In the genomic region with DNA sequence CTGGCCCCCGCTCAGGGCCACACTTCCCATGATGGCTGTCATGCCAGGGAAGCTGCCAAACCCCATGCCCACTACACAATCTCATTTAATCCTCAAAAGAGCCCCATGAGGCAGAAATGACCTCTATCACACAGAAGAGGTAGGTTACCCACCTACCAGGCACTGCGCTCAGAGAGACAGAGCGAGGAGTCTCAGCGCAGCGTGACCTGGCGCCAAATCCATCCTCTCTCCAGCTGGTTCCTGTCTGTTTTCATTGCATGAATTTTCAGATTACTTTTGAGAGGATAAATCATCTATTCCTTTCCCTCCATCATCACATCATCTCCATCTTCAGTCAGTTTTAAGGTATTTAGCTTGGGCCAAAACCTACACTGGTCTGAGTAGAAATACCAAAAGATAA, we compare ENCODE assay signal across 20 cellular contexts.
DNase-seq lines count a peak whose midpoint lies in the region; ATAC-seq, FAIRE-seq and TF ChIP-seq lines count a peak whose summit lies in the region.
"Had no signal": no experiment of that assay in that cellular context is flagged by ENCODE, and none has a peak within 500 bp of the region (broad histone marks: within the 10 kb centered on the region; RNA-seq: fewer than 3 reads in every experiment).

No MANE protein-coding gene starts in this region.

- H3K27ac ChIP-seq in RWPE1, result peak overlapping the region; percentile 98
- H3K27ac ChIP-seq: gastroesophageal sphincter, left ventricle myocardium inferior had no signal

- no peak overlapping the region for H3K4me3 Mint-ChIP-seq in activated CD8-positive, alpha-beta T cell treated with anti-CD3 and anti-CD28 coated beads for 36 hours
- H3K4me3 Mint-ChIP-seq in activated CD8-positive, alpha-beta T cell treated with anti-CD3 and anti-CD28 coated beads, Interleukin-2, amount 10 ng/mL, durations not matched to agents 7 days and 5 days, result no peak overlapping the region
- no peak overlapping the region for H3K4me3 Mint-ChIP-seq in dendritic cell treated with granulocyte-macrophage colony-stimulating factor and Interleukin-4, amounts not matched to agents 40 ng/mL and 50 ng/mL, for 4 days
- peak overlapping the region; percentile 82 for H3K4me3 Mint-ChIP-seq in osteocyte (ENCODE audit: unreplicated experiment)

- H3K4me1 Mint-ChIP-seq in activated CD8-positive, alpha-beta T cell treated with anti-CD3 and anti-CD28 coated beads for 36 hours (ENCODE audit: low read depth), result peaks cover 3% of the 10 kb centered on the region
- H3K4me1 Mint-ChIP-seq in activated CD8-positive, alpha-beta T cell treated with anti-CD3 and anti-CD28 coated beads, Interleukin-2, amount 10 ng/mL, durations not matched to agents 7 days and 5 days (ENCODE audit: low read depth), result no peaks in the 10 kb centered on the region
- peaks cover 22% of the 10 kb centered on the region for H3K4me1 Mint-ChIP-seq in dendritic cell treated with granulocyte-macrophage colony-stimulating factor and Interleukin-4, amounts not matched to agents 40 ng/mL and 50 ng/mL, for 4 days (ENCODE audit: low read depth)
- peaks cover 82% of the 10 kb centered on the region for H3K4me1 Mint-ChIP-seq in osteocyte (ENCODE audit: unreplicated experiment)

- intact Hi-C loops in activated CD8-positive, alpha-beta T cell treated with anti-CD3 and anti-CD28 coated beads for 36 hours (cut with micrococcal nuclease), result no loop called here
- intact Hi-C loops in dendritic cell treated with granulocyte-macrophage colony-stimulating factor and Interleukin-4, amounts not matched to agents 40 ng/mL and 50 ng/mL, for 4 days (cut with micrococcal nuclease), result no loop called here

- no peaks in the 10 kb centered on the region for H3K27me3 Mint-ChIP-seq in activated CD8-positive, alpha-beta T cell treated with anti-CD3 and anti-CD28 coated beads for 36 hours
- no peaks in the 10 kb centered on the region for H3K27me3 Mint-ChIP-seq in activated CD8-positive, alpha-beta T cell treated with anti-CD3 and anti-CD28 coated beads, Interleukin-2, amount 10 ng/mL, durations not matched to agents 7 days and 5 days (ENCODE audit: low read depth)
- no peaks in the 10 kb centered on the region for H3K27me3 Mint-ChIP-seq in dendritic cell treated with granulocyte-macrophage colony-stimulating factor and Interleukin-4, amounts not matched to agents 40 ng/mL and 50 ng/mL, for 4 days
- no peaks in the 10 kb centered on the region for H3K27me3 Mint-ChIP-seq in osteocyte (ENCODE audit: unreplicated experiment)
- H3K27me3 Mint-ChIP-seq: IgD-negative memory B cell had no signal

- CTCF ChIA-PET in activated CD8-positive, alpha-beta T cell treated with anti-CD3 and anti-CD28 coated beads for 36 hours (lab: Charles Lee), result interaction anchor here (1.6 kb wide), 1 partner anchor 12 kb away, joined by 3 read pairs; no protein-coding TSS in a partner anchor
- CTCF ChIA-PET in activated CD8-positive, alpha-beta T cell treated with anti-CD3 and anti-CD28 coated beads, Interleukin-2, amount 10 ng/mL, durations not matched to agents 7 days and 5 days (lab: Charles Lee), result no interaction called here
- CTCF ChIA-PET in RWPE1 (lab: Yijun Ruan, JAX), result interaction anchor here (1.1 kb wide), 1 partner anchor 30 kb away, joined by 3 read pairs; no protein-coding TSS in a partner anchor

- H3K27ac Mint-ChIP-seq in activated CD8-positive, alpha-beta T cell treated with anti-CD3 and anti-CD28 coated beads for 36 hours, result peak overlapping the region; percentile 38
- H3K27ac Mint-ChIP-seq in activated CD8-positive, alpha-beta T cell treated with anti-CD3 and anti-CD28 coated beads, Interleukin-2, amount 10 ng/mL, durations not matched to agents 7 days and 5 days, result no peak overlapping the region
- H3K27ac Mint-ChIP-seq in dendritic cell treated with granulocyte-macrophage colony-stimulating factor and Interleukin-4, amounts not matched to agents 40 ng/mL and 50 ng/mL, for 4 days, result peak overlapping the region; percentile 16
- peak overlapping the region; percentile 96 for H3K27ac Mint-ChIP-seq in osteocyte (ENCODE audit: unreplicated experiment)

- H3K36me3 Mint-ChIP-seq in activated CD8-positive, alpha-beta T cell treated with anti-CD3 and anti-CD28 coated beads for 36 hours (ENCODE audit: low read depth), result peaks cover 33% of the 10 kb centered on the region
- peaks cover 63% of the 10 kb centered on the region for H3K36me3 Mint-ChIP-seq in activated CD8-positive, alpha-beta T cell treated with anti-CD3 and anti-CD28 coated beads, Interleukin-2, amount 10 ng/mL, durations not matched to agents 7 days and 5 days (ENCODE audit: low read depth)
- peaks cover 100% of the 10 kb centered on the region for H3K36me3 Mint-ChIP-seq in dendritic cell treated with granulocyte-macrophage colony-stimulating factor and Interleukin-4, amounts not matched to agents 40 ng/mL and 50 ng/mL, for 4 days (ENCODE audit: low read depth)
- H3K36me3 Mint-ChIP-seq in osteocyte (ENCODE audit: unreplicated experiment), result peaks cover 49% of the 10 kb centered on the region

- POLR2A ChIA-PET in activated CD8-positive, alpha-beta T cell treated with anti-CD3 and anti-CD28 coated beads for 36 hours (lab: Charles Lee), result no interaction called here
- POLR2A ChIA-PET in activated CD8-positive, alpha-beta T cell treated with anti-CD3 and anti-CD28 coated beads, Interleukin-2, amount 10 ng/mL, durations not matched to agents 7 days and 5 days (lab: Charles Lee), result no interaction called here
- POLR2A ChIA-PET in RWPE1 (lab: Yijun Ruan, JAX; ENCODE audit: low non-redundant PET), result no interaction called here

- ATAC-seq in activated CD8-positive, alpha-beta T cell treated with anti-CD3 and anti-CD28 coated beads for 36 hours, result no peak
- ATAC-seq in activated CD8-positive, alpha-beta T cell treated with anti-CD3 and anti-CD28 coated beads, Interleukin-2, amount 10 ng/mL, durations not matched to agents 7 days and 5 days, result no peak
- no peak for ATAC-seq in GM19467 (IDR thresholded peaks at IDR 0.05; ENCODE audit: unreplicated experiment)
- ATAC-seq: gastroesophageal sphincter had no signal

- no peak for TF ChIP-seq CTCF in activated CD8-positive, alpha-beta T cell treated with anti-CD3 and anti-CD28 coated beads for 36 hours (IDR thresholded peaks at IDR 0.05)
- TF ChIP-seq CTCF in RWPE1 (conservative IDR thresholded peaks at IDR 0.05; ENCODE audit: low read depth) (no peak), osteocyte (IDR thresholded peaks at IDR 0.05) (no peak)

- H3K9me3 Mint-ChIP-seq in activated CD8-positive, alpha-beta T cell treated with anti-CD3 and anti-CD28 coated beads for 36 hours, result no peaks in the 10 kb centered on the region
- no peaks in the 10 kb centered on the region for H3K9me3 Mint-ChIP-seq in activated CD8-positive, alpha-beta T cell treated with anti-CD3 and anti-CD28 coated beads, Interleukin-2, amount 10 ng/mL, durations not matched to agents 7 days and 5 days (ENCODE audit: insufficient read depth)
- no peaks in the 10 kb centered on the region for H3K9me3 Mint-ChIP-seq in dendritic cell treated with granulocyte-macrophage colony-stimulating factor and Interleukin-4, amounts not matched to agents 40 ng/mL and 50 ng/mL, for 4 days
- H3K9me3 Mint-ChIP-seq in osteocyte (ENCODE audit: unreplicated experiment), result no peaks in the 10 kb centered on the region
- H3K9me3 Mint-ChIP-seq: IgD-negative memory B cell had no signal

- no peak for DNase-seq in activated CD8-positive, alpha-beta T cell treated with anti-CD3 and anti-CD28 coated beads for 36 hours
- DNase-seq in activated CD8-positive, alpha-beta T cell treated with anti-CD3 and anti-CD28 coated beads, Interleukin-2, amount 10 ng/mL, durations not matched to agents 7 days and 5 days, result no peak
- DNase-seq in RWPE1 (ENCODE audit: low spot score) (no peak), osteocyte (ENCODE audit: extremely low spot score, unreplicated experiment) (no peak), GM19239 (ENCODE audit: insufficient read length, low spot score) (no peak), SW 1271 (lab: John Stamatoyannopoulos, UW) (no peak)
- DNase-seq: activated T-cell treated with anti-CD3 and anti-CD28 coated beads, Interleukin-2, amount 50 U/mL, for 48 hours; BE2C; DMS79; GOT3; hypothalamus; left ventricle myocardium inferior; NCI-H1105; NCI-H2081 treated with DMSO at 0.1 percent for 48 hours; NCI-H446 had no signal

- FAIRE-seq in GM19239 (lab: Jason Lieb, UNC), result no peak
- FAIRE-seq: endometrium had no signal
